18 cellular contexts compared by ENCODE assay signal in genomic region chrX:7074908-7075204, GRCh38.
"Had no signal": no experiment of that assay in that cellular context is flagged by ENCODE, and none has a peak within 500 bp of the region (broad histone marks: within the 10 kb centered on the region; RNA-seq: fewer than 3 reads in every experiment).

No MANE protein-coding gene starts in this region.

- H3K9me3 Mint-ChIP-seq: activated T-helper 17 cell treated with anti-CD3 and anti-CD28 coated beads, Interleukin-2, amount 50 U/mL, for 72 hours; stimulated activated naive B cell treated with anti-CD40 and anti-IgM and Interleukin-4, amounts not matched to agents 10 μg/mL and 1 μg/mL and 100 μg/mL, for 72 hours had no signal

- H3K36me3 ChIP-seq: breast epithelium had no signal

- H3K4me1 Mint-ChIP-seq: activated T-helper 17 cell treated with anti-CD3 and anti-CD28 coated beads, Interleukin-2, amount 50 U/mL, for 72 hours had no signal

- H3K9me3 ChIP-seq: breast epithelium, gastroesophageal sphincter, tibial nerve had no signal

- H3K4me3 Mint-ChIP-seq: activated T-helper 17 cell treated with anti-CD3 and anti-CD28 coated beads, Interleukin-2, amount 50 U/mL, for 72 hours; stimulated activated naive B cell treated with anti-CD40 and anti-IgM and Interleukin-4, amounts not matched to agents 10 μg/mL and 1 μg/mL and 100 μg/mL, for 72 hours had no signal

- H3K27me3 Mint-ChIP-seq: activated T-helper 17 cell treated with anti-CD3 and anti-CD28 coated beads, Interleukin-2, amount 50 U/mL, for 72 hours; stimulated activated naive B cell treated with anti-CD40 and anti-IgM and Interleukin-4, amounts not matched to agents 10 μg/mL and 1 μg/mL and 100 μg/mL, for 72 hours had no signal

- H3K27ac Mint-ChIP-seq: activated T-helper 17 cell treated with anti-CD3 and anti-CD28 coated beads, Interleukin-2, amount 50 U/mL, for 72 hours; stimulated activated naive B cell treated with anti-CD40 and anti-IgM and Interleukin-4, amounts not matched to agents 10 μg/mL and 1 μg/mL and 100 μg/mL, for 72 hours had no signal

- H3K4me1 ChIP-seq: breast epithelium, gastroesophageal sphincter, tibial nerve had no signal

- FAIRE-seq: islet of Langerhans had no signal

- H3K4me3 ChIP-seq: breast epithelium, dorsolateral prefrontal cortex, gastroesophageal sphincter, tibial nerve had no signal

- ATAC-seq: activated T-helper 17 cell treated with anti-CD3 and anti-CD28 coated beads, Interleukin-2, amount 50 U/mL, for 72 hours; gastroesophageal sphincter; SK-N-SH treated with all-trans-retinoic acid at 6 μM for 48 hours; stimulated activated naive B cell treated with anti-CD40 and anti-IgM and Interleukin-4, amounts not matched to agents 10 μg/mL and 1 μg/mL and 100 μg/mL, for 72 hours had no signal

- H3K27me3 ChIP-seq: breast epithelium, dorsolateral prefrontal cortex, gastroesophageal sphincter, tibial nerve had no signal

- H3K27ac ChIP-seq: breast epithelium, dorsolateral prefrontal cortex, gastroesophageal sphincter, tibial nerve had no signal

- DNase-seq: activated CD4-positive, alpha-beta T cell treated with anti-CD3 and anti-CD28 coated beads for 1 hour; activated CD4-positive, alpha-beta T cell treated with anti-CD3 and anti-CD28 coated beads, Interleukin-2, amount 50 U/mL, for 48 hours; activated naive CD4-positive, alpha-beta T cell treated with Interleukin-2 at 50 U/mL for 16 hours; anterior cingulate cortex; dorsolateral prefrontal cortex; erythroblast; retina; stimulated activated CD4-positive, alpha-beta T cell treated with anti-CD3 and anti-CD28 coated beads, Interleukin-2, amount 100 ng/mL, for 48 hours; stimulated activated naive B cell treated with anti-CD40 and anti-IgM and Interleukin-4, amounts not matched to agents 10 μg/mL and 1 μg/mL and 100 μg/mL, for 72 hours; substantia nigra; T-helper 1 cell; T1000 had no signal
